In genomic region chr12:24814379-24815086, GRCh38 we compare ENCODE assay signal across 8 cellular contexts.
A peak's percentile ranks its signal among the peaks of the same experiment; 100 is the strongest.
DNase-seq lines count a peak whose midpoint lies in the region; ATAC-seq and TF ChIP-seq lines count a peak whose summit lies in the region.

No MANE protein-coding gene starts in this region.

- no peaks in the 10 kb centered on the region for H3K4me1 ChIP-seq in left ventricle myocardium inferior
- peaks cover 0 to 11% (median 5%) of the 10 kb centered on the region in 4 donors for H3K4me1 ChIP-seq in upper lobe of left lung
- H3K4me1 ChIP-seq in endodermal cell (ENCODE audit: control insufficient read depth, insufficient read depth, low read length): no peaks in the 10 kb centered on the region

- TF ChIP-seq EP300 in upper lobe of left lung (IDR thresholded peaks at IDR 0.05): no peak

- H3K36me3 ChIP-seq in left ventricle myocardium inferior: no peaks in the 10 kb centered on the region
- no peaks in the 10 kb centered on the region for H3K36me3 ChIP-seq in upper lobe of left lung
- peaks cover 45% of the 10 kb centered on the region for H3K36me3 ChIP-seq in endodermal cell (ENCODE audit: control insufficient read depth, insufficient read depth, low read length)

- peaks cover 17% of the 10 kb centered on the region for H3K4me1 Mint-ChIP-seq in activated T-helper 2 cell treated with anti-CD3 and anti-CD28 coated beads, Interferon-gamma antibody, Interleukin-2, Interleukin-4, amounts not matched to agents 10 μg/mL and 5 μg/mL and 100 μg/mL, durations not matched to agents 14 hours and 24 hours and 36 hours (ENCODE audit: low read depth)
- peaks cover 22% of the 10 kb centered on the region for H3K4me1 Mint-ChIP-seq in endodermal cell

- H3K27me3 Mint-ChIP-seq in activated T-helper 2 cell treated with anti-CD3 and anti-CD28 coated beads, Interferon-gamma antibody, Interleukin-2, Interleukin-4, amounts not matched to agents 10 μg/mL and 5 μg/mL and 100 μg/mL, durations not matched to agents 14 hours and 24 hours and 36 hours (ENCODE audit: low read depth): peaks cover 2% of the 10 kb centered on the region
- no peaks in the 10 kb centered on the region for H3K27me3 Mint-ChIP-seq in endodermal cell (ENCODE audit: insufficient read depth)

- intact Hi-C loops in Right ventricle myocardium superior (cut with DNase I): no loop called here
- intact Hi-C loops in left ventricle myocardium inferior (cut with micrococcal nuclease): no loop called here
- intact Hi-C loops in activated T-helper 2 cell treated with anti-CD3 and anti-CD28 coated beads, Interferon-gamma antibody, Interleukin-2, Interleukin-4, amounts not matched to agents 10 μg/mL and 5 μg/mL and 100 μg/mL, durations not matched to agents 14 hours and 24 hours and 36 hours (cut with micrococcal nuclease): loop anchor here (2.0 kb wide), 1 partner anchor 18 kb away; no protein-coding TSS in a partner anchor

- TF ChIP-seq CTCF in left ventricle myocardium inferior (IDR thresholded peaks at IDR 0.05; ENCODE audit: borderline replicate concordance): no peak
- no peak for TF ChIP-seq CTCF in upper lobe of left lung (IDR thresholded peaks at IDR 0.05)
- TF ChIP-seq CTCF in endodermal cell (conservative IDR thresholded peaks at IDR 0.05): no peak

- H3K9me3 ChIP-seq in left ventricle myocardium inferior (replicated peaks) (peaks cover under 1% of the 10 kb centered on the region), upper lobe of left lung (no peaks in the 10 kb centered on the region), endodermal cell (ENCODE audit: control insufficient read depth, low read length) (peaks cover under 1% of the 10 kb centered on the region)

- no peak for TF ChIP-seq POLR2A in upper lobe of left lung (IDR thresholded peaks at IDR 0.05)

- ATAC-seq in Right ventricle myocardium superior (ENCODE audit: poor library complexity) (peak; percentile 58), HG03135 (IDR thresholded peaks at IDR 0.05; ENCODE audit: unreplicated experiment) (peak; percentile 76), upper lobe of left lung (ENCODE audit: low FRiP score in 2 of 2) (peak in 1 of 2 donors; percentile 75)

- H3K4me3 ChIP-seq in left ventricle myocardium inferior: no peak overlapping the region
- H3K4me3 ChIP-seq in upper lobe of left lung: peak overlapping the region in 1 of 4 donors; percentile 27
- no peak overlapping the region for H3K4me3 ChIP-seq in endodermal cell (ENCODE audit: low read length)

- peaks cover under 1% of the 10 kb centered on the region for H3K9me3 Mint-ChIP-seq in activated T-helper 2 cell treated with anti-CD3 and anti-CD28 coated beads, Interferon-gamma antibody, Interleukin-2, Interleukin-4, amounts not matched to agents 10 μg/mL and 5 μg/mL and 100 μg/mL, durations not matched to agents 14 hours and 24 hours and 36 hours
- peaks cover under 1% of the 10 kb centered on the region for H3K9me3 Mint-ChIP-seq in endodermal cell

- DNase-seq in Right ventricle myocardium superior: no peak
- no peak for DNase-seq in left ventricle myocardium inferior
- no peak for DNase-seq in activated T-helper 2 cell treated with anti-CD3 and anti-CD28 coated beads, Interferon-gamma antibody, Interleukin-2, Interleukin-4, amounts not matched to agents 10 μg/mL and 5 μg/mL and 100 μg/mL, durations not matched to agents 14 hours and 24 hours and 36 hours (ENCODE audit: low spot score)
- DNase-seq in upper lobe of left lung: no peak
- DNase-seq in NCI-H1436 (lab: John Stamatoyannopoulos, UW): no peak
- no peak for DNase-seq in endodermal cell
- DNase-seq in NCI-H2196 treated with DMSO at 0.1 percent for 48 hours (lab: John Stamatoyannopoulos, UW; ENCODE audit: unreplicated experiment): no peak

- H3K4me3 Mint-ChIP-seq in activated T-helper 2 cell treated with anti-CD3 and anti-CD28 coated beads, Interferon-gamma antibody, Interleukin-2, Interleukin-4, amounts not matched to agents 10 μg/mL and 5 μg/mL and 100 μg/mL, durations not matched to agents 14 hours and 24 hours and 36 hours (ENCODE audit: low read depth): peak overlapping the region; percentile 71
- no peak overlapping the region for H3K4me3 Mint-ChIP-seq in endodermal cell

- 40 to 46% methylated on average over 2 of the region's 2 CpGs for WGBS in upper lobe of left lung, 2 donors
- 90 to 91% methylated on average over 1 to 2 of the region's 2 CpGs for WGBS in endodermal cell (ENCODE audit: insufficient coverage in 1 of 2, insufficient read length in 1 of 2), 2 experiments

- H3K27me3 ChIP-seq in left ventricle myocardium inferior (ENCODE audit: low read depth) (no peaks in the 10 kb centered on the region), upper lobe of left lung (no peaks in the 10 kb centered on the region), endodermal cell (ENCODE audit: control insufficient read depth, insufficient read depth, low read length, poor library complexity, severe bottlenecking) (no peaks in the 10 kb centered on the region)

- H3K27ac ChIP-seq in left ventricle myocardium inferior (replicated peaks) (no peak overlapping the region), upper lobe of left lung (peak overlapping the region in 3 of 4 donors; percentile 18 to 52 (median 33)), endodermal cell (ENCODE audit: low read depth, low read length) (no peak overlapping the region)

- H3K36me3 Mint-ChIP-seq in activated T-helper 2 cell treated with anti-CD3 and anti-CD28 coated beads, Interferon-gamma antibody, Interleukin-2, Interleukin-4, amounts not matched to agents 10 μg/mL and 5 μg/mL and 100 μg/mL, durations not matched to agents 14 hours and 24 hours and 36 hours (ENCODE audit: low read depth): no peaks in the 10 kb centered on the region
- H3K36me3 Mint-ChIP-seq in endodermal cell (ENCODE audit: low read depth): peaks cover 16% of the 10 kb centered on the region

- H3K27ac Mint-ChIP-seq in activated T-helper 2 cell treated with anti-CD3 and anti-CD28 coated beads, Interferon-gamma antibody, Interleukin-2, Interleukin-4, amounts not matched to agents 10 μg/mL and 5 μg/mL and 100 μg/mL, durations not matched to agents 14 hours and 24 hours and 36 hours: peak overlapping the region; percentile 78
- H3K27ac Mint-ChIP-seq in endodermal cell: no peak overlapping the region

- no peak overlapping the region for H3K9ac ChIP-seq in endodermal cell (ENCODE audit: extremely low read depth, low read length, poor library complexity, severe bottlenecking)

Comparison
In these comparisons a context has a peak if more than half of its experiments do, and no peak if none do; other contexts are left out.
1. H3K27ac ChIP-seq: peak in upper lobe of left lung (3 of 4); none in left ventricle myocardium inferior (single experiment) and endodermal cell (single experiment).